ENCODE assay signal across 17 cellular contexts in the genomic region with DNA sequence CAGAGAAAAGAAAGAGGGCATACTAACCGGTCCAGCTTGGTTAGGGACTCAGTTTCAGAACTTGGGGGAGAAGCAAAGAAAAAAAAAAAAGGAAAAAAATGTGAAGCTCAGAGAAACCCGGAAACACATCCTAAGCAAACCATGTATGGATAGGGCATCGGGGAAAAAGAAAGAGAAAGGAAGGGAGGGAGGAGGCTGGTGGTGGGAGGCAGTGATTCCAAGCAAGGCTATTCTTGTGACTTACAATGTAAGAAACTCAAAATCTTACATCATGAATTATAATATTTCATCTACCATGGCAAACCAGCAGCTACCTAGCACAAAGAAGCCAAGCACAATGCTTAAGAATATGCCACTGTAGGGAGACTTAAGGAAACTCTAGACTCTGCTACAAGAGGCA.
DNase-seq lines count a peak whose midpoint lies in the region; ATAC-seq and TF ChIP-seq lines count a peak whose summit lies in the region.
"Had no signal": no experiment of that assay in that cellular context is flagged by ENCODE, and none has a peak within 500 bp of the region (broad histone marks: within the 10 kb centered on the region; RNA-seq: fewer than 3 reads in every experiment).

No MANE protein-coding gene starts in this region.

- no peaks in the 10 kb centered on the region for H3K9me3 Mint-ChIP-seq in activated naive CD8-positive, alpha-beta T cell (ENCODE audit: low read depth)
- H3K9me3 Mint-ChIP-seq in activated naive CD8-positive, alpha-beta T cell treated with anti-CD3 and anti-CD28 coated beads, Interleukin-2, amount 50 U/mL, for 24 hours, result no peaks in the 10 kb centered on the region
- no peaks in the 10 kb centered on the region for H3K9me3 Mint-ChIP-seq in endothelial cell (ENCODE audit: unreplicated experiment)
- no peaks in the 10 kb centered on the region for H3K9me3 Mint-ChIP-seq in stimulated activated effector memory CD8-positive, alpha-beta T cell treated with anti-CD3 and anti-CD28 coated beads, Interleukin-12 subunit alpha, Interleukin-12 subunit beta, amount 100 ng/mL, for 72 hours
- H3K9me3 Mint-ChIP-seq: CD4-positive, alpha-beta memory T cell had no signal

- H3K36me3 Mint-ChIP-seq in activated naive CD8-positive, alpha-beta T cell, result peaks cover 24% of the 10 kb centered on the region
- peaks cover 90% of the 10 kb centered on the region for H3K36me3 Mint-ChIP-seq in activated naive CD8-positive, alpha-beta T cell treated with anti-CD3 and anti-CD28 coated beads, Interleukin-2, amount 50 U/mL, for 24 hours (ENCODE audit: low read depth)
- peaks cover 98% of the 10 kb centered on the region for H3K36me3 Mint-ChIP-seq in endothelial cell (ENCODE audit: low read depth, unreplicated experiment)
- peaks cover 100% of the 10 kb centered on the region for H3K36me3 Mint-ChIP-seq in stimulated activated effector memory CD8-positive, alpha-beta T cell treated with anti-CD3 and anti-CD28 coated beads, Interleukin-12 subunit alpha, Interleukin-12 subunit beta, amount 100 ng/mL, for 72 hours

- H3K27ac ChIP-seq in WERI-Rb-1 (peak overlapping the region; percentile 91; the same call in 1 of the 2 replicates), tibial nerve (no peak overlapping the region)
- H3K27ac ChIP-seq: A549, C4-2B had no signal

- no peaks in the 10 kb centered on the region for H3K27me3 Mint-ChIP-seq in activated naive CD8-positive, alpha-beta T cell
- H3K27me3 Mint-ChIP-seq in activated naive CD8-positive, alpha-beta T cell treated with anti-CD3 and anti-CD28 coated beads, Interleukin-2, amount 50 U/mL, for 24 hours, result no peaks in the 10 kb centered on the region
- H3K27me3 Mint-ChIP-seq in endothelial cell (ENCODE audit: unreplicated experiment), result peaks cover 1% of the 10 kb centered on the region
- H3K27me3 Mint-ChIP-seq: CD4-positive, alpha-beta memory T cell had no signal

- TF ChIP-seq CTCF in WERI-Rb-1 (IDR thresholded peaks at IDR 0.05; ENCODE audit: low read depth, low read length), result no peak
- no peak for TF ChIP-seq CTCF in endothelial cell (IDR thresholded peaks at IDR 0.05; ENCODE audit: unreplicated experiment)
- TF ChIP-seq CTCF in tibial nerve (IDR thresholded peaks at IDR 0.05), result no peak

- ATAC-seq in activated naive CD8-positive, alpha-beta T cell treated with anti-CD3 and anti-CD28 coated beads, Interleukin-2, amount 50 U/mL, for 24 hours, result no peak
- ATAC-seq in stimulated activated effector memory CD8-positive, alpha-beta T cell treated with anti-CD3 and anti-CD28 coated beads, Interleukin-12 subunit alpha, Interleukin-12 subunit beta, amount 100 ng/mL, for 72 hours, result no peak
- ATAC-seq in GM19397 (IDR thresholded peaks at IDR 0.05; ENCODE audit: unreplicated experiment), result no peak
- ATAC-seq: A549 had no signal

- no peak for DNase-seq in activated naive CD8-positive, alpha-beta T cell treated with anti-CD3 and anti-CD28 coated beads, Interleukin-2, amount 50 U/mL, for 24 hours
- DNase-seq in WERI-Rb-1, result no peak
- no peak for DNase-seq in endothelial cell (ENCODE audit: low spot score)
- no peak for DNase-seq in stimulated activated effector memory CD8-positive, alpha-beta T cell treated with anti-CD3 and anti-CD28 coated beads, Interleukin-12 subunit alpha, Interleukin-12 subunit beta, amount 100 ng/mL, for 72 hours (ENCODE audit: low spot score in 2 of 2)
- no peak for DNase-seq in stimulated activated CD4-positive, alpha-beta T cell treated with anti-CD3 and anti-CD28 coated beads, Interleukin-2, amount 100 ng/mL, for 48 hours
- no peak for DNase-seq in tibial nerve (ENCODE audit: low spot score in 2 of 2)
- DNase-seq: BE2C; CD4-positive, alpha-beta memory T cell; DMS153; DMS79 treated with DMSO at 0.1 percent for 48 hours; EL; HCEC 1CT; IMR-90 had no signal

- H3K9me3 ChIP-seq in WERI-Rb-1 (ENCODE audit: severe bottlenecking) (no peaks in the 10 kb centered on the region), tibial nerve (no peaks in the 10 kb centered on the region)
- H3K9me3 ChIP-seq: A549, BE2C had no signal

- no peak for TF ChIP-seq POLR2A in tibial nerve (IDR thresholded peaks at IDR 0.05)

- H3K4me1 ChIP-seq in tibial nerve, result no peaks in the 10 kb centered on the region
- H3K4me1 ChIP-seq: A549, BE2C had no signal

- no peak for TF ChIP-seq EP300 in tibial nerve (IDR thresholded peaks at IDR 0.05)

- 82 to 86% methylated on average over 3 of the region's 3 CpGs for WGBS in tibial nerve, 2 donors

- H3K4me3 Mint-ChIP-seq in activated naive CD8-positive, alpha-beta T cell, result no peak overlapping the region
- no peak overlapping the region for H3K4me3 Mint-ChIP-seq in activated naive CD8-positive, alpha-beta T cell treated with anti-CD3 and anti-CD28 coated beads, Interleukin-2, amount 50 U/mL, for 24 hours
- H3K4me3 Mint-ChIP-seq in endothelial cell (ENCODE audit: unreplicated experiment), result peak overlapping the region; percentile 75
- no peak overlapping the region for H3K4me3 Mint-ChIP-seq in stimulated activated effector memory CD8-positive, alpha-beta T cell treated with anti-CD3 and anti-CD28 coated beads, Interleukin-12 subunit alpha, Interleukin-12 subunit beta, amount 100 ng/mL, for 72 hours
- H3K4me3 Mint-ChIP-seq: CD4-positive, alpha-beta memory T cell had no signal

- no peak overlapping the region for H3K4me3 ChIP-seq in WERI-Rb-1 (ENCODE audit: low read depth, low read length)
- no peak overlapping the region for H3K4me3 ChIP-seq in tibial nerve
- H3K4me3 ChIP-seq: A549 had no signal

- peak overlapping the region; percentile 66 for H3K27ac Mint-ChIP-seq in activated naive CD8-positive, alpha-beta T cell
- H3K27ac Mint-ChIP-seq in activated naive CD8-positive, alpha-beta T cell treated with anti-CD3 and anti-CD28 coated beads, Interleukin-2, amount 50 U/mL, for 24 hours, result no peak overlapping the region
- H3K27ac Mint-ChIP-seq in endothelial cell (ENCODE audit: unreplicated experiment), result no peak overlapping the region
- peak overlapping the region; percentile 15 for H3K27ac Mint-ChIP-seq in stimulated activated effector memory CD8-positive, alpha-beta T cell treated with anti-CD3 and anti-CD28 coated beads, Interleukin-12 subunit alpha, Interleukin-12 subunit beta, amount 100 ng/mL, for 72 hours

- peaks cover 98% of the 10 kb centered on the region for H3K36me3 ChIP-seq in WERI-Rb-1
- peaks cover 9 to 100% (median 65%) of the 10 kb centered on the region in 3 donors for H3K36me3 ChIP-seq in tibial nerve

- no peaks in the 10 kb centered on the region for H3K4me1 Mint-ChIP-seq in activated naive CD8-positive, alpha-beta T cell (ENCODE audit: low read depth)
- no peaks in the 10 kb centered on the region for H3K4me1 Mint-ChIP-seq in activated naive CD8-positive, alpha-beta T cell treated with anti-CD3 and anti-CD28 coated beads, Interleukin-2, amount 50 U/mL, for 24 hours
- no peaks in the 10 kb centered on the region for H3K4me1 Mint-ChIP-seq in endothelial cell (ENCODE audit: unreplicated experiment)
- no peaks in the 10 kb centered on the region for H3K4me1 Mint-ChIP-seq in stimulated activated effector memory CD8-positive, alpha-beta T cell treated with anti-CD3 and anti-CD28 coated beads, Interleukin-12 subunit alpha, Interleukin-12 subunit beta, amount 100 ng/mL, for 72 hours
- H3K4me1 Mint-ChIP-seq: CD4-positive, alpha-beta memory T cell had no signal

- H3K27me3 ChIP-seq in WERI-Rb-1 (ENCODE audit: insufficient read depth, low read depth, severe bottlenecking) (no peaks in the 10 kb centered on the region), tibial nerve (no peaks in the 10 kb centered on the region)
- H3K27me3 ChIP-seq: BE2C had no signal

Comparison
In these comparisons a context has a peak if more than half of its experiments do, and no peak if none do; other contexts are left out.
1. H3K27ac Mint-ChIP-seq: peak in activated naive CD8-positive, alpha-beta T cell (single experiment) and stimulated activated effector memory CD8-positive, alpha-beta T cell treated with anti-CD3 and anti-CD28 coated beads, Interleukin-12 subunit alpha, Interleukin-12 subunit beta, amount 100 ng/mL, for 72 hours (single experiment); none in activated naive CD8-positive, alpha-beta T cell treated with anti-CD3 and anti-CD28 coated beads, Interleukin-2, amount 50 U/mL, for 24 hours (single experiment) and endothelial cell (single experiment).